15 cellular contexts compared by ENCODE assay signal in genomic region chr5:57037355-57037754, GRCh38.
DNase-seq lines count a peak whose midpoint lies in the region; ATAC-seq and TF ChIP-seq lines count a peak whose summit lies in the region.
"Had no signal": no experiment of that assay in that cellular context is flagged by ENCODE, and none has a peak within 500 bp of the region (broad histone marks: within the 10 kb centered on the region; RNA-seq: fewer than 3 reads in every experiment).

No MANE protein-coding gene starts in this region.

- no peaks in the 10 kb centered on the region for H3K4me1 ChIP-seq in endodermal cell (ENCODE audit: control insufficient read depth, insufficient read depth, low read length)
- peaks cover 0 to 2% of the 10 kb centered on the region in 2 experiments for H3K4me1 ChIP-seq in trophoblast cell (ENCODE audit: control insufficient read depth in 1 of 2, insufficient read depth in 2 of 2, low read length in 2 of 2)
- H3K4me1 ChIP-seq: psoas muscle, tibial nerve had no signal

- DNase-seq in NCI-H82 (lab: John Stamatoyannopoulos, UW): peak; percentile 1
- DNase-seq in NCI-H82 treated with DMSO at 0.1 percent for 48 hours (lab: John Stamatoyannopoulos, UW; ENCODE audit: unreplicated experiment): no peak
- DNase-seq in OCI-M1 (lab: John Stamatoyannopoulos, UW): peak; percentile 34
- DNase-seq in endodermal cell: peak; percentile 77
- peak in 1 of 2 donors; percentile 33 for DNase-seq in trophoblast cell
- DNase-seq in 8988T: no peak
- no peak for DNase-seq in NCI-H187 treated with DMSO at 0.1 percent for 48 hours (lab: John Stamatoyannopoulos, UW)
- no peak for DNase-seq in omental fat pad (ENCODE audit: low spot score)
- DNase-seq: activated CD4-positive, CD25-positive, alpha-beta regulatory T cell; activated CD8-positive, alpha-beta memory T cell treated with anti-CD3 and anti-CD28 coated beads, Interleukin-2, amount 50 U/mL, for 48 hours; activated naive CD8-positive, alpha-beta T cell treated with anti-CD3 and anti-CD28 coated beads, Interleukin-2, amount 10 ng/mL, durations not matched to agents 7 days and 5 days; cerebellar nuclear complex; NK-92 treated with Interleukin-12 subunit alpha and Interleukin-12 subunit beta, amount 100 ng/mL, for 24 hours; psoas muscle had no signal

- no peak overlapping the region for H3K4me3 Mint-ChIP-seq in endodermal cell
- H3K4me3 Mint-ChIP-seq: activated naive CD8-positive, alpha-beta T cell treated with anti-CD3 and anti-CD28 coated beads, Interleukin-2, amount 10 ng/mL, durations not matched to agents 7 days and 5 days had no signal

- H3K4me2 ChIP-seq in trophoblast cell (ENCODE audit: low read length): no peak overlapping the region

- H3K9me3 ChIP-seq in endodermal cell (ENCODE audit: control insufficient read depth, low read length) (no peaks in the 10 kb centered on the region), trophoblast cell (ENCODE audit: insufficient read depth, low read depth, low read length) (no peaks in the 10 kb centered on the region)
- H3K9me3 ChIP-seq: psoas muscle, tibial nerve had no signal

- H3K9ac ChIP-seq in endodermal cell (ENCODE audit: extremely low read depth, low read length, poor library complexity, severe bottlenecking) (no peak overlapping the region), trophoblast cell (ENCODE audit: low read length) (no peak overlapping the region)

- H3K27ac ChIP-seq in endodermal cell (ENCODE audit: low read depth, low read length) (no peak overlapping the region), trophoblast cell (ENCODE audit: low read depth, low read length) (no peak overlapping the region)
- H3K27ac ChIP-seq: psoas muscle, tibial nerve had no signal

- H3K36me3 ChIP-seq in endodermal cell (ENCODE audit: control insufficient read depth, insufficient read depth, low read length) (no peaks in the 10 kb centered on the region), trophoblast cell (ENCODE audit: control insufficient read depth in 1 of 2, insufficient read depth in 2 of 2, low read length in 2 of 2) (no peaks in the 10 kb centered on the region)
- H3K36me3 ChIP-seq: tibial nerve had no signal

- WGBS in endodermal cell (ENCODE audit: insufficient coverage in 1 of 2, insufficient read length in 1 of 2), 2 experiments: 84 to 98% methylated on average over 5 to 6 of the region's 6 CpGs
- WGBS in trophoblast cell (ENCODE audit: extremely low coverage, insufficient coverage, insufficient read length): no CpG with 5 or more reads among the region's 6 CpGs

- no peak overlapping the region for H3K4ac ChIP-seq in trophoblast cell (ENCODE audit: low read depth, low read length)

- peak; percentile 57 for TF ChIP-seq CTCF in endodermal cell (conservative IDR thresholded peaks at IDR 0.05)
- no peak for TF ChIP-seq CTCF in omental fat pad (IDR thresholded peaks at IDR 0.05)

- no peak overlapping the region for H2BK12ac ChIP-seq in trophoblast cell (ENCODE audit: low read length)

- H3K27ac Mint-ChIP-seq in endodermal cell: no peak overlapping the region
- H3K27ac Mint-ChIP-seq: activated naive CD8-positive, alpha-beta T cell treated with anti-CD3 and anti-CD28 coated beads, Interleukin-2, amount 10 ng/mL, durations not matched to agents 7 days and 5 days had no signal

- H3K27me3 Mint-ChIP-seq in endodermal cell (ENCODE audit: insufficient read depth): peaks cover 3% of the 10 kb centered on the region

- no peak overlapping the region for H3K14ac ChIP-seq in trophoblast cell (ENCODE audit: low read length)

- H4K12ac ChIP-seq in trophoblast cell (ENCODE audit: low read depth, low read length): no peak overlapping the region

- no peak overlapping the region for H4K8ac ChIP-seq in trophoblast cell (ENCODE audit: low read depth, low read length)

- peaks cover 6% of the 10 kb centered on the region for H3K4me1 Mint-ChIP-seq in endodermal cell
- H3K4me1 Mint-ChIP-seq: activated naive CD8-positive, alpha-beta T cell treated with anti-CD3 and anti-CD28 coated beads, Interleukin-2, amount 10 ng/mL, durations not matched to agents 7 days and 5 days had no signal

- H3K4me3 ChIP-seq in endodermal cell (ENCODE audit: low read length): no peak overlapping the region
- H3K4me3 ChIP-seq in trophoblast cell (ENCODE audit: low read depth, low read length): no peak overlapping the region
- H3K4me3 ChIP-seq: psoas muscle, tibial nerve had no signal

- no peaks in the 10 kb centered on the region for H3K27me3 ChIP-seq in endodermal cell (ENCODE audit: control insufficient read depth, insufficient read depth, low read length, poor library complexity, severe bottlenecking)
- no peaks in the 10 kb centered on the region for H3K27me3 ChIP-seq in trophoblast cell (ENCODE audit: insufficient read depth, low read length)
- H3K27me3 ChIP-seq: tibial nerve had no signal

- no peaks in the 10 kb centered on the region for H3K36me3 Mint-ChIP-seq in endodermal cell (ENCODE audit: low read depth)
- H3K36me3 Mint-ChIP-seq: activated naive CD8-positive, alpha-beta T cell treated with anti-CD3 and anti-CD28 coated beads, Interleukin-2, amount 10 ng/mL, durations not matched to agents 7 days and 5 days had no signal

- peak overlapping the region; percentile 17 for H2AFZ ChIP-seq in trophoblast cell (ENCODE audit: insufficient read depth, low read length, poor library complexity)

- no peak for ATAC-seq in omental fat pad (ENCODE audit: low FRiP score)
- ATAC-seq: psoas muscle had no signal

- no peaks in the 10 kb centered on the region for H3K79me1 ChIP-seq in trophoblast cell (ENCODE audit: low read length)

- no peak overlapping the region for H3K23ac ChIP-seq in trophoblast cell (ENCODE audit: low read length)

- H2BK5ac ChIP-seq in trophoblast cell (ENCODE audit: low read depth, low read length, poor library complexity): no peak overlapping the region

- H3K79me2 ChIP-seq in trophoblast cell (ENCODE audit: control insufficient read depth, insufficient read depth, low read length, poor library complexity): no peaks in the 10 kb centered on the region

- H3K9me3 Mint-ChIP-seq in endodermal cell: no peaks in the 10 kb centered on the region
- H3K9me3 Mint-ChIP-seq: activated naive CD8-positive, alpha-beta T cell treated with anti-CD3 and anti-CD28 coated beads, Interleukin-2, amount 10 ng/mL, durations not matched to agents 7 days and 5 days had no signal

- no peak overlapping the region for H2BK120ac ChIP-seq in trophoblast cell (ENCODE audit: insufficient read depth, low read length, poor library complexity)

- H4K91ac ChIP-seq in trophoblast cell (ENCODE audit: low read depth, low read length): no peak overlapping the region

- H3K18ac ChIP-seq in trophoblast cell (ENCODE audit: low read length): no peak overlapping the region

- H2AK5ac ChIP-seq in trophoblast cell (ENCODE audit: low read length): no peak overlapping the region

Comparison
In these comparisons a context has a peak if more than half of its experiments do, and no peak if none do; other contexts are left out.
1. DNase-seq: peak in NCI-H82 (single experiment), OCI-M1 (single experiment) and endodermal cell (single experiment); none in NCI-H82 treated with DMSO at 0.1 percent for 48 hours (single experiment), 8988T (single experiment), NCI-H187 treated with DMSO at 0.1 percent for 48 hours (single experiment) and omental fat pad (single experiment).